In genomic region chr3:171382347-171382746, GRCh38 we compare ENCODE assay signal across 7 cellular contexts.
DNase-seq lines count a peak whose midpoint lies in the region; ATAC-seq and TF ChIP-seq lines count a peak whose summit lies in the region.
"Not testable (repeated sequence)": the region's sequence is repeated elsewhere in the genome, so short reads cannot be mapped to it uniquely, and the experiment has no call there.

No MANE protein-coding gene starts in this region.

- not testable (repeated sequence) for H3K27ac Mint-ChIP-seq in chondrocyte (ENCODE audit: unreplicated experiment)
- H3K27ac Mint-ChIP-seq in neural progenitor cell = peak overlapping the region; percentile 98

- not testable (repeated sequence) for H3K79me2 ChIP-seq in neural progenitor cell (ENCODE audit: low read depth)

- TF ChIP-seq CTCF in LNCaP clone FGC (IDR thresholded peaks at IDR 0.05; ENCODE audit: control insufficient read depth, extremely low read depth, insufficient read depth) = peak; percentile 20; the same call in 1 of the 2 replicates
- TF ChIP-seq CTCF in chondrocyte (IDR thresholded peaks at IDR 0.05) = peak; percentile 22
- TF ChIP-seq CTCF in foreskin keratinocyte (conservative IDR thresholded peaks at IDR 0.05) = peak; percentile 30
- peak; percentile 4 for TF ChIP-seq CTCF in neural progenitor cell (IDR thresholded peaks at IDR 0.05)

- H3K36me3 Mint-ChIP-seq in chondrocyte (ENCODE audit: low read depth); neural progenitor cell: not testable (repeated sequence)

- not testable (repeated sequence) for H3K27me3 Mint-ChIP-seq in chondrocyte (ENCODE audit: low read depth); neural progenitor cell (ENCODE audit: insufficient read depth, low read depth)

- ATAC-seq in foreskin keratinocyte = not testable (repeated sequence)

- not testable (repeated sequence) for H3K9me3 Mint-ChIP-seq in chondrocyte (ENCODE audit: low read depth); neural progenitor cell

- H2AFZ ChIP-seq in neural progenitor cell (replicated peaks) = not testable (repeated sequence)

- H3K27ac ChIP-seq in angular gyrus (ENCODE audit: low read depth, low read length) = peak overlapping the region; percentile 10
- H3K27ac ChIP-seq in foreskin keratinocyte, neural progenitor cell: not testable (repeated sequence)

- H3K9ac ChIP-seq in neural progenitor cell = not testable (repeated sequence)

- H3K4me3 ChIP-seq in LNCaP clone FGC (ENCODE audit: low read depth, low read length); neural progenitor cell: not testable (repeated sequence)

- not testable (repeated sequence) for H3K4me1 ChIP-seq in foreskin keratinocyte
- peaks cover 59% of the 10 kb centered on the region for H3K4me1 ChIP-seq in neural progenitor cell

- H3F3A ChIP-seq in neural progenitor cell (ENCODE audit: low read depth) = peaks cover 32% of the 10 kb centered on the region

- DNase-seq in DMS 273 (lab: John Stamatoyannopoulos, UW; ENCODE audit: unreplicated experiment) (peak; percentile 47), NCI-H524 treated with DMSO at 0.1 percent for 48 hours (lab: John Stamatoyannopoulos, UW) (peak; percentile 16)
- not testable (repeated sequence) for DNase-seq in LNCaP clone FGC (ENCODE audit: low read depth); chondrocyte (ENCODE audit: low spot score); foreskin keratinocyte; neural progenitor cell (ENCODE audit: low spot score)

- not testable (repeated sequence) for H4K20me1 ChIP-seq in neural progenitor cell (ENCODE audit: low read depth)

- peaks cover 45% of the 10 kb centered on the region for H3K4me1 Mint-ChIP-seq in chondrocyte (ENCODE audit: low read depth)
- peaks cover 80% of the 10 kb centered on the region for H3K4me1 Mint-ChIP-seq in neural progenitor cell

- not testable (repeated sequence) for H3K36me3 ChIP-seq in neural progenitor cell

- not testable (repeated sequence) for H3K4me2 ChIP-seq in neural progenitor cell

- not testable (repeated sequence) for H3K4me3 Mint-ChIP-seq in chondrocyte (ENCODE audit: unreplicated experiment); neural progenitor cell

- H3K27me3 ChIP-seq in foreskin keratinocyte, neural progenitor cell: not testable (repeated sequence)

- not testable (repeated sequence) for H3K9me3 ChIP-seq in neural progenitor cell (ENCODE audit: low read depth)
